Comparison of ENCODE assay signal across 19 cellular contexts in the genomic region with DNA sequence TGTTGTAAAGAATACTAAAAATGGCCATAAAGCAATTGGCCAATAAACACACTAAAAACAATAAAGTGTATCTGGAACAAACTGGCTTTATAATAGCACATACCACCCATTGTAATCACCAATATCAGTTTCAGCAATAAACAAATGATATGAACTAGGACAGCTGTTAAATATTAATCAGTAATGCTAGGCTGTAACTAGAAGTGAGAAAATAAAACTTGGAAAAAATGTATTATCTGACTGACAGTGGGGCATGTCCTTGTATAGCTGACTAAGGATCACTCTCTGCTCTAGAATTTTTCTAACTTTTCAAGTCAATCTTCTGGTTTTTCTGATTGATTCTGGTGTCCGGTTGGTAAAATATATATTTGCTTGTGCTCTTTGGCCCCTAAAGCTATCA.
"Had no signal": no experiment of that assay in that cellular context is flagged by ENCODE, and none has a peak within 500 bp of the region (broad histone marks: within the 10 kb centered on the region; RNA-seq: fewer than 3 reads in every experiment).

No MANE protein-coding gene starts in this region.

- H3K36me3 ChIP-seq: gastrocnemius medialis, neural progenitor cell, WERI-Rb-1 had no signal

- H3K4me1 ChIP-seq: gastrocnemius medialis, neural progenitor cell had no signal

- DNase-seq: activated CD4-positive, alpha-beta T cell treated with anti-CD3 and anti-CD28 coated beads for 1 hour; activated CD4-positive, alpha-beta T cell treated with anti-CD3 and anti-CD28 coated beads, Interleukin-2, amount 50 U/mL, for 1 hour; activated CD8-positive, alpha-beta T cell treated with anti-CD3 and anti-CD28 coated beads, Interleukin-2, amount 10 ng/mL, durations not matched to agents 7 days and 5 days; activated gamma-delta T cell treated with Interleukin-2 at 50 U/mL for 16 hours; activated T-cell treated with anti-CD3 and anti-CD28 coated beads, Interleukin-2, amount 50 U/mL, for 1 hour; anterior cingulate cortex; caudate nucleus; effector memory CD4-positive, alpha-beta T cell; gastrocnemius medialis; head of caudate nucleus; islet precursor cell; naive thymus-derived CD8-positive, alpha-beta T cell; stimulated activated CD4-positive, alpha-beta T cell treated with anti-CD3 and anti-CD28 coated beads, Interleukin-12 subunit alpha, Interleukin-12 subunit beta, amount 100 ng/mL, for 4 hours; stimulated activated CD4-positive, alpha-beta T cell treated with anti-CD3 and anti-CD28 coated beads, Interleukin-4, amount 100 ng/mL, for 4 hours; stimulated activated naive CD8-positive, alpha-beta T cell treated with anti-CD3 and anti-CD28 coated beads, Interleukin-15, Interleukin-2, amounts not matched to agents 100 U/mL and 50 U/mL, for 24 hours; T-cell; WERI-Rb-1 had no signal

- H3K9ac ChIP-seq: neural progenitor cell had no signal

- H3K27me3 ChIP-seq: gastrocnemius medialis, neural progenitor cell had no signal

- H2AFZ ChIP-seq: neural progenitor cell had no signal

- H3K4me2 ChIP-seq: neural progenitor cell had no signal

- H3K4me3 ChIP-seq: gastrocnemius medialis, lung, neural progenitor cell had no signal

- H3K9me3 ChIP-seq: gastrocnemius medialis had no signal

- H3K27ac ChIP-seq: gastrocnemius medialis, neural progenitor cell, WERI-Rb-1 had no signal

- ATAC-seq: activated CD8-positive, alpha-beta T cell treated with anti-CD3 and anti-CD28 coated beads, Interleukin-2, amount 10 ng/mL, durations not matched to agents 7 days and 5 days; gastrocnemius medialis; naive thymus-derived CD8-positive, alpha-beta T cell; stimulated activated naive CD8-positive, alpha-beta T cell treated with anti-CD3 and anti-CD28 coated beads, Interleukin-15, Interleukin-2, amounts not matched to agents 100 U/mL and 50 U/mL, for 24 hours; T-cell had no signal
